Comparison of ENCODE assay signal across 8 cellular contexts in genomic region chr9:130053504-130054427, GRCh38.
DNase-seq lines count a peak whose midpoint lies in the region; ATAC-seq and TF ChIP-seq lines count a peak whose summit lies in the region.

Gene GPR107, plus strand, starts transcription at chr9:130053906. Its CDS starts 27 bp downstream, at chr9:130053933.

- peak within 1 kb of the TSS; percentile 81 to 95 for H3K27ac ChIP-seq in coronary artery

- ATAC-seq in HG02973 (IDR thresholded peaks at IDR 0.05; ENCODE audit: unreplicated experiment): peak; percentile 56

- DNase-seq in NCI-H1417 (lab: John Stamatoyannopoulos, UW) (peak; percentile 39 to 86 (median 86)), NCI-H1417 treated with DMSO at 0.1 percent for 48 hours (lab: John Stamatoyannopoulos, UW) (no peak), NCI-H226 (peak; percentile 66), coronary artery (ENCODE audit: low spot score) (peak; percentile 87), left kidney (ENCODE audit: low read depth, low spot score) (peak; percentile 95)
- DNase-seq in activated CD4-positive, alpha-beta T cell treated with anti-CD3 and anti-CD28 coated beads for 48 hours: peak; percentile 87
- peak; percentile 84 for DNase-seq in stimulated activated CD4-positive, alpha-beta T cell treated with anti-CD3 and anti-CD28 coated beads, Interleukin-2, amount 100 ng/mL, for 24 hours

- TF ChIP-seq CTCF in coronary artery (IDR thresholded peaks at IDR 0.05): no peak

- H3K4me3 ChIP-seq in coronary artery: peak within 1 kb of the TSS; percentile 100
